24 cellular contexts compared by ENCODE assay signal in genomic region chr2:124267821-124268220, GRCh38.
DNase-seq lines count a peak whose midpoint lies in the region; ATAC-seq, FAIRE-seq and TF ChIP-seq lines count a peak whose summit lies in the region.
"Had no signal": no experiment of that assay in that cellular context is flagged by ENCODE, and none has a peak within 500 bp of the region (broad histone marks: within the 10 kb centered on the region; RNA-seq: fewer than 3 reads in every experiment).

No MANE protein-coding gene starts in this region.

- intact Hi-C loops in left ventricle myocardium superior (cut with micrococcal nuclease), result no loop called here

- peak; percentile 50 for FAIRE-seq in urothelium cell line (lab: Jason Lieb, UNC)

- no peaks in the 10 kb centered on the region for H3K27me3 ChIP-seq in right atrium auricular region
- H3K27me3 ChIP-seq: BE2C had no signal

- DNase-seq in left ventricle myocardium superior, result no peak
- no peak for DNase-seq in right atrium auricular region (ENCODE audit: low spot score)
- DNase-seq in astrocyte of the hippocampus (ENCODE audit: low read depth, low spot score), result peak; percentile 36
- peak; percentile 10 for DNase-seq in foreskin melanocyte
- peak; percentile 56 for DNase-seq in urothelium cell line (ENCODE audit: low spot score)
- DNase-seq in activated CD4-positive, alpha-beta T cell treated with anti-CD3 and anti-CD28 coated beads, Interleukin-2, amount 50 U/mL, for 4 hours, result no peak
- DNase-seq: 8988T; activated CD4-positive, alpha-beta memory T cell treated with anti-CD3 and anti-CD28 coated beads, Interleukin-2, amount 10 ng/mL, durations not matched to agents 7 days and 5 days; amniotic stem cell; BE2C; Caco-2; central memory CD4-positive, alpha-beta T cell; glutamatergic neuron; HFFc6; mucosa of descending colon; NCI-H1694; NCI-H748 treated with DMSO at 0.1 percent for 48 hours; stimulated activated CD4-positive, alpha-beta T cell treated with anti-CD3 and anti-CD28 coated beads, Interleukin-12 subunit alpha, Interleukin-12 subunit beta, amount 100 ng/mL, for 4 hours; stimulated activated CD8-positive, alpha-beta memory T cell treated with anti-CD3 and anti-CD28 coated beads, Interleukin-4, amount 100 ng/mL, for 48 hours; T-helper 2 cell; WERI-Rb-1 had no signal

- H3K4me1 ChIP-seq in right atrium auricular region, result peaks cover 0 to 8% of the 10 kb centered on the region in 2 donors
- H3K4me1 ChIP-seq: BE2C, Caco-2 had no signal

- no peaks in the 10 kb centered on the region for H3K36me3 ChIP-seq in right atrium auricular region
- H3K36me3 ChIP-seq: BE2C, WERI-Rb-1 had no signal

- no peak overlapping the region for H3K27ac ChIP-seq in right atrium auricular region
- H3K27ac ChIP-seq: epithelial cell of prostate, WERI-Rb-1 had no signal

- no peak for TF ChIP-seq CTCF in right atrium auricular region (IDR thresholded peaks at IDR 0.05)

- H3K9me3 ChIP-seq in right atrium auricular region, result no peaks in the 10 kb centered on the region
- H3K9me3 ChIP-seq: BE2C, Caco-2, mucosa of descending colon had no signal

- ATAC-seq in left ventricle myocardium superior, result peak; percentile 29
- no peak for ATAC-seq in HG03432 (IDR thresholded peaks at IDR 0.05; ENCODE audit: unreplicated experiment)
- ATAC-seq in GM18861 (IDR thresholded peaks at IDR 0.05; ENCODE audit: unreplicated experiment), result no peak
- ATAC-seq: mucosa of descending colon had no signal

- H3K4me3 ChIP-seq in right atrium auricular region, result no peak overlapping the region
- H3K4me3 ChIP-seq: mucosa of descending colon had no signal

Comparison
In these comparisons a context has a peak if more than half of its experiments do, and no peak if none do; other contexts are left out.
1. DNase-seq: peak in astrocyte of the hippocampus (single experiment), foreskin melanocyte (single experiment) and urothelium cell line (single experiment); none in left ventricle myocardium superior (single experiment), right atrium auricular region (single experiment) and activated CD4-positive, alpha-beta T cell treated with anti-CD3 and anti-CD28 coated beads, Interleukin-2, amount 50 U/mL, for 4 hours (0 of 2).